In genomic region chr11:118086913-118087768, GRCh38 we compare ENCODE assay signal across 24 cellular contexts. TPM values are rescaled to one million over a fixed set of nuclear protein-coding genes. Genes with fewer than 3 reads are reported as not detected.
DNase-seq lines count a peak whose midpoint lies in the region; ATAC-seq, FAIRE-seq and TF ChIP-seq lines count a peak whose summit lies in the region.
"Had no signal": no experiment of that assay in that cellular context is flagged by ENCODE, and none has a peak within 500 bp of the region (broad histone marks: within the 10 kb centered on the region; RNA-seq: fewer than 3 reads in every experiment).

Gene SMIM35 (minus strand): TSS chr11:118086963. CDS start chr11:118086757, 206 bp downstream.

- DNase-seq in breast epithelium (ENCODE audit: low spot score in 2 of 2) (peak in 1 of 2 donors; percentile 71), MCF 10A (ENCODE audit: unreplicated experiment) (no peak), NCI-H2107 (lab: John Stamatoyannopoulos, UW) (peak; percentile 30), K562 (ENCODE audit: extremely low read depth in 1 of 4, low spot score in 3 of 4) (no peak), transverse colon (no peak), H4 (ENCODE audit: low spot score) (no peak), T-helper 17 cell (no peak), germinal center (ENCODE audit: low spot score) (no peak)
- DNase-seq: ACHN; activated CD4-positive, alpha-beta T cell treated with anti-CD3 and anti-CD28 coated beads for 4 hours; activated CD8-positive, alpha-beta memory T cell treated with anti-CD3 and anti-CD28 coated beads, Interleukin-2, amount 50 U/mL, for 4 hours; activated effector memory CD4-positive, alpha-beta T cell treated with anti-CD3 and anti-CD28 coated beads, Interleukin-2, amount 50 U/mL, for 16 hours; amniotic stem cell; CD4-positive, alpha-beta T cell; H7; NK-92 treated with Interleukin-12 subunit alpha and Interleukin-12 subunit beta, amount 100 ng/mL, for 24 hours; ovary; right lobe of liver; stimulated activated naive CD4-positive, alpha-beta T cell treated with Interleukin-2 at 50 U/mL for 16 hours had no signal

- H3K27ac ChIP-seq in breast epithelium (peak within 1 kb of the TSS; percentile 41 to 43), K562 (ENCODE audit: extremely low read depth, low read depth, low read length) (no peak within 1 kb of the TSS), transverse colon (peak within 1 kb of the TSS in 3 of 4 donors; percentile 31 to 58 (median 57))
- H3K27ac ChIP-seq: ovary, right lobe of liver had no signal

- H3K4me2 ChIP-seq in K562 (ENCODE audit: insufficient read depth, low read length): no peak within 1 kb of the TSS

- WGBS in K562 (ENCODE audit: insufficient coverage, low coverage, missing lambda C conversion rate): 11% methylated on average over 5 of the region's 5 CpGs
- WGBS in transverse colon (ENCODE audit: low coverage in 1 of 2), 2 donors: 76 to 82% methylated on average over 4 to 5 of the region's 5 CpGs

- no peaks in the 10 kb centered on the region for H3K9me1 ChIP-seq in K562 (ENCODE audit: control insufficient read depth, insufficient read depth, low read length)

- no peak within 1 kb of the TSS for H3K4me3 Mint-ChIP-seq in MCF 10A (ENCODE audit: unreplicated experiment)
- no peak within 1 kb of the TSS for H3K4me3 Mint-ChIP-seq in T-helper 17 cell
- H3K4me3 Mint-ChIP-seq: CD4-positive, alpha-beta T cell; type B pancreatic cell had no signal

- H3K4me1 ChIP-seq in breast epithelium: no peaks in the 10 kb centered on the region
- H3K4me1 ChIP-seq in K562 (replicated peaks in 1 of 2; ENCODE audit: control insufficient read depth in 2 of 2, insufficient read depth in 2 of 2, low read length in 2 of 2): peaks cover 8% of the 10 kb centered on the region in 2 experiments; a peak in 4 of 5 replicates
- peaks cover 9 to 79% (median 25%) of the 10 kb centered on the region in 4 donors for H3K4me1 ChIP-seq in transverse colon
- H3K4me1 ChIP-seq: right lobe of liver had no signal

- CTCF ChIA-PET in MCF 10A (lab: Yijun Ruan, JAX): interaction anchor here (0.6 to 1.7 kb wide), 3 partner anchors 16 to 617 kb away, joined by 3 to 4 read pairs (median 3); no protein-coding TSS in a partner anchor
- CTCF ChIA-PET in K562 (lab: Yijun Ruan, JAX; ENCODE audit: low intra/inter-chr PET ratio): no interaction called here

- no peaks in the 10 kb centered on the region for H3K79me2 ChIP-seq in K562 (ENCODE audit: control insufficient read depth, insufficient read depth, low read length)

- H3K27me3 Mint-ChIP-seq in MCF 10A (ENCODE audit: insufficient read depth, unreplicated experiment) (no peaks in the 10 kb centered on the region), T-helper 17 cell (peaks cover 20% of the 10 kb centered on the region)
- H3K27me3 Mint-ChIP-seq: type B pancreatic cell had no signal

- H3K36me3 Mint-ChIP-seq in MCF 10A (ENCODE audit: insufficient read depth, unreplicated experiment) (no peaks in the 10 kb centered on the region), T-helper 17 cell (ENCODE audit: low read depth) (peaks cover 2% of the 10 kb centered on the region)

- peaks cover 2 to 5% of the 10 kb centered on the region in 2 donors for H3K9me3 ChIP-seq in breast epithelium
- peaks cover 10% of the 10 kb centered on the region for H3K9me3 ChIP-seq in K562 (replicated peaks; ENCODE audit: control insufficient read depth, insufficient read depth, low read depth, low read length)
- H3K9me3 ChIP-seq in transverse colon: no peaks in the 10 kb centered on the region
- no peaks in the 10 kb centered on the region for H3K9me3 ChIP-seq in T-helper 17 cell (ENCODE audit: control insufficient read depth, low read length, poor library complexity, severe bottlenecking)
- H3K9me3 ChIP-seq: ovary, right lobe of liver had no signal

- H3K27ac Mint-ChIP-seq in MCF 10A (ENCODE audit: low read depth, unreplicated experiment): no peak within 1 kb of the TSS
- H3K27ac Mint-ChIP-seq in T-helper 17 cell: no peak within 1 kb of the TSS
- H3K27ac Mint-ChIP-seq: CD4-positive, alpha-beta T cell; type B pancreatic cell had no signal

- H3K4me1 Mint-ChIP-seq in MCF 10A (ENCODE audit: insufficient read depth, unreplicated experiment): peaks cover 6% of the 10 kb centered on the region
- peaks cover 3% of the 10 kb centered on the region for H3K4me1 Mint-ChIP-seq in T-helper 17 cell

- H2AFZ ChIP-seq in K562 (ENCODE audit: low read depth, low read length): no peak within 1 kb of the TSS

- H3K9ac ChIP-seq in K562 (ENCODE audit: insufficient read depth in 1 of 2, low read depth in 2 of 2, low read length in 2 of 2): no peak within 1 kb of the TSS

- H3K4me3 ChIP-seq in breast epithelium (no peak within 1 kb of the TSS), K562 (no peak within 1 kb of the TSS), transverse colon (no peak within 1 kb of the TSS)
- H3K4me3 ChIP-seq: ovary, right lobe of liver had no signal

- no peak for TF ChIP-seq POLR2A in breast epithelium (IDR thresholded peaks at IDR 0.05)
- TF ChIP-seq POLR2A in K562 (conservative IDR thresholded peaks at IDR 0.05): no peak
- TF ChIP-seq POLR2A in transverse colon (IDR thresholded peaks at IDR 0.05): no peak

- H3K27me3 ChIP-seq in breast epithelium (no peaks in the 10 kb centered on the region), K562 (ENCODE audit: control insufficient read depth in 2 of 2, insufficient read depth in 2 of 2, low read length in 2 of 2) (peaks cover 6 to 18% of the 10 kb centered on the region in 2 experiments; a peak in 4 of 5 replicates), transverse colon (no peaks in the 10 kb centered on the region)
- H3K27me3 ChIP-seq: ovary, right lobe of liver had no signal

- no peak for TF ChIP-seq RAD21 in K562 (CRISPR knock-in tag; conservative IDR thresholded peaks at IDR 0.05 in 1 of 2, IDR thresholded peaks at IDR 0.05 in 1 of 2)

- intact Hi-C loops in breast epithelium (cut with DNase I; ENCODE audit: low total_unique reads) (no loop called here), MCF 10A (cut with micrococcal nuclease) (no loop called here), K562 (cut with micrococcal nuclease) (no loop called here), transverse colon (cut with DNase I; ENCODE audit: low total_unique reads) (no loop called here)

- in situ Hi-C loops in K562 (cut with MboI) (no loop called here), transverse colon (cut with MboI; ENCODE audit: low pct_ligation_motif_present in 1 of 4, low pct_unique_long_range_greater_than_20kb in 1 of 4, low sequenced_read_pairs in 3 of 4) (no loop called here)

- TF ChIP-seq CTCF in breast epithelium (IDR thresholded peaks at IDR 0.05) (no peak), MCF 10A (IDR thresholded peaks at IDR 0.05; ENCODE audit: unreplicated experiment) (no peak), K562 (IDR thresholded peaks at IDR 0.05 in 2 of 3, conservative IDR thresholded peaks at IDR 0.05 in 1 of 3; ENCODE audit: insufficient read depth in 2 of 3, low read depth in 1 of 3, low read length in 3 of 3) (no peak), transverse colon (IDR thresholded peaks at IDR 0.05) (no peak)

- no peak for FAIRE-seq in K562 (lab: Jason Lieb, UNC)
- FAIRE-seq: TTC549 had no signal

- BruUV-seq in MCF 10A (replicated peaks; lab: Mats Ljungman, UMichigan): no TSS peak
- BruUV-seq in K562 (replicated peaks; lab: Mats Ljungman, UMichigan): no TSS peak

- POLR2A ChIA-PET in MCF 10A (lab: Yijun Ruan, JAX): no interaction called here
- POLR2A ChIA-PET in K562 (lab: Yijun Ruan, JAX): interaction anchor here (0.5 kb wide), 1 partner anchor 369 kb away, joined by 3 read pairs; no protein-coding TSS in a partner anchor

- no peak for TF ChIP-seq EP300 in K562 (IDR thresholded peaks at IDR 0.05; ENCODE audit: low read length)
- no peak for TF ChIP-seq EP300 in transverse colon (IDR thresholded peaks at IDR 0.05; ENCODE audit: low read depth)

- no peaks in the 10 kb centered on the region for H3K36me3 ChIP-seq in breast epithelium
- H3K36me3 ChIP-seq in K562 (ENCODE audit: control insufficient read depth, insufficient read depth, low read length): no peaks in the 10 kb centered on the region
- H3K36me3 ChIP-seq in transverse colon: peaks cover 0 to 5% (median 0%) of the 10 kb centered on the region in 4 donors
- H3K36me3 ChIP-seq: ovary, right lobe of liver had no signal

- H3K9me3 Mint-ChIP-seq in MCF 10A (ENCODE audit: unreplicated experiment): no peaks in the 10 kb centered on the region

- H4K20me1 ChIP-seq in K562 (replicated peaks; ENCODE audit: control insufficient read depth, insufficient read depth, low read length): no peaks in the 10 kb centered on the region

- ATAC-seq in K562 (no peak), T-helper 17 cell (no peak)

TF ChIP-seq in K562, 482 proteins besides CTCF, POLR2A, EP300 and RAD21 (continues in another document):
- TF ChIP-seq TCFL5 (CRISPR knock-in tag; conservative IDR thresholded peaks at IDR 0.05) (no peak), ZNF274 (IDR thresholded peaks at IDR 0.05; ENCODE audit: borderline replicate concordance, low read depth, low read length) (peak; percentile 91), RBM39 (optimal IDR thresholded peaks at IDR 0.05; ENCODE audit: low read depth, low read length) (no peak), IRF2 (CRISPR knock-in tag; IDR thresholded peaks at IDR 0.05) (no peak), ZNF75A (CRISPR knock-in tag; IDR thresholded peaks at IDR 0.05) (no peak), ZKSCAN8 (CRISPR knock-in tag; IDR thresholded peaks at IDR 0.05) (no peak)

RNA-seq across cellular contexts. Expression of gene SMIM35, which starts in this region (rescaled TPM):
- total RNA-seq in breast epithelium: not detected
- not detected in 2 replicates for total RNA-seq in MCF 10A (2022)
- total RNA-seq in K562 (2011; cell fraction: chromatin; rRNA removed; ENCODE audit: low replicate concordance): not detected in 2 replicates
- total RNA-seq in K562 (2011; cell fraction: nucleolus; rRNA removed): 0.13 and 0.17 TPM in 2 replicates
- total RNA-seq in K562 (2011; cell fraction: nucleoplasm; rRNA removed): 0.31 TPM in 1 of 2 replicates, not detected in the other
- total RNA-seq in K562 (2014; rRNA removed): not detected in 2 replicates
- total RNA-seq in K562 (2014; rRNA removed; fragmentation: Illumina TruSeq; extraction: Trizol): not detected in 2 replicates
- not detected in 2 replicates for total RNA-seq in K562 (2015; rRNA removed; fragmentation: Illumina TruSeq; extraction: Trizol)
- not detected in 2 replicates for total RNA-seq in K562 (2021)
- 0.03 TPM in 1 of 2 replicates, not detected in the other for polyA plus RNA-seq in K562 (2011; rRNA removed)
- 0.01 and 0.03 TPM in 2 replicates for polyA plus RNA-seq in K562 (2011; cell fraction: cytosol; rRNA removed)
- 0.03 and 0.06 TPM in 2 replicates for polyA plus RNA-seq in K562 (2011; cell fraction: nucleus; rRNA removed)
- 0.10 TPM in 1 of 2 replicates, not detected in the other for polyA plus RNA-seq in K562 (2012)
- not detected in 2 replicates for polyA plus RNA-seq in K562 (2014; fragmentation: Illumina TruSeq; extraction: Trizol)
- polyA plus RNA-seq in K562 (2014; fragmentation: Nextera tagmentation; extraction: Ambion mirVana): under 1 TPM in 1 of 2 experiments, not detected in 1; 0.03 TPM
- not detected in 2 replicates for polyA plus RNA-seq in K562 (2014; rRNA removed)
- polyA minus RNA-seq in K562 (2011; rRNA and poly(A)+ RNA removed): not detected in 2 replicates
- 0.36 TPM in 1 of 2 replicates, not detected in the other for polyA minus RNA-seq in K562 (2011; cell fraction: cytosol; rRNA and poly(A)+ RNA removed)
- polyA minus RNA-seq in K562 (2011; cell fraction: nucleus; rRNA and poly(A)+ RNA removed): 0.11 and 0.13 TPM in 2 replicates
- not detected for total RNA-seq in transverse colon
- not detected in 2 replicates for total RNA-seq in H4 (2014; rRNA removed; shearing (Covaris generic))
- total RNA-seq in T-helper 17 cell: under 1 TPM; 0.13 to 0.30 TPM
- total RNA-seq: cardiac septum, H7, lower leg skin, ovary, right lobe of liver, RPMI7951 had no signal
